In genomic region chr3:64467255-64467944, GRCh38 we compare ENCODE assay signal across 20 cellular contexts.
"Had no signal": no experiment of that assay in that cellular context is flagged by ENCODE, and none has a peak within 500 bp of the region (broad histone marks: within the 10 kb centered on the region; RNA-seq: fewer than 3 reads in every experiment).

No MANE protein-coding gene starts in this region.

- H3K36me3 ChIP-seq: colonic mucosa, tibial nerve had no signal

- H3K4me3 ChIP-seq: body of pancreas, colonic mucosa, tibial nerve had no signal

- DNase-seq: activated CD4-positive, alpha-beta memory T cell treated with anti-CD3 and anti-CD28 coated beads, Interleukin-2, amount 10 ng/mL, durations not matched to agents 7 days and 5 days; activated CD4-positive, alpha-beta T cell treated with anti-CD3 and anti-CD28 coated beads for 4 hours; activated CD8-positive, alpha-beta memory T cell treated with anti-CD3 and anti-CD28 coated beads, Interleukin-2, amount 50 U/mL, for 48 hours; activated gamma-delta T cell; activated T-cell treated with anti-CD3 and anti-CD28 coated beads, Interleukin-2, amount 50 U/mL, for 72 hours; amygdala; body of pancreas; central memory CD4-positive, alpha-beta T cell; colonic mucosa; foreskin fibroblast; immature natural killer cell; naive B cell; posterior cingulate gyrus; retina; stimulated activated CD4-positive, alpha-beta T cell treated with anti-CD3 and anti-CD28 coated beads, Interleukin-2, amount 100 ng/mL, for 48 hours; stimulated activated naive CD4-positive, alpha-beta T cell; T-helper 2 cell had no signal

- H3K27me3 ChIP-seq: body of pancreas, colonic mucosa, tibial nerve had no signal

- H3K4me3 Mint-ChIP-seq: activated CD4-positive, alpha-beta memory T cell treated with anti-CD3 and anti-CD28 coated beads, Interleukin-2, amount 10 ng/mL, durations not matched to agents 7 days and 5 days; activated T-cell treated with anti-CD3 and anti-CD28 coated beads, Interleukin-2, amount 50 U/mL, for 72 hours; immature natural killer cell; naive B cell; WTC11 had no signal

- H3K9me3 ChIP-seq: body of pancreas, colonic mucosa, tibial nerve had no signal

- H3K27ac ChIP-seq: body of pancreas, colonic mucosa, tibial nerve had no signal

- ATAC-seq: activated naive CD4-positive, alpha-beta T cell treated with anti-CD3 and anti-CD28 coated beads, Interleukin-2, amount 50 U/mL, for 72 hours; activated T-cell treated with anti-CD3 and anti-CD28 coated beads, Interleukin-2, amount 50 U/mL, for 72 hours; body of pancreas; WTC11 had no signal

- H3K36me3 Mint-ChIP-seq: immature natural killer cell, naive B cell, WTC11 had no signal

- H3K27ac Mint-ChIP-seq: activated CD4-positive, alpha-beta memory T cell treated with anti-CD3 and anti-CD28 coated beads, Interleukin-2, amount 10 ng/mL, durations not matched to agents 7 days and 5 days; activated T-cell treated with anti-CD3 and anti-CD28 coated beads, Interleukin-2, amount 50 U/mL, for 72 hours; immature natural killer cell; naive B cell; WTC11 had no signal

- H3K9me3 Mint-ChIP-seq: activated CD4-positive, alpha-beta memory T cell treated with anti-CD3 and anti-CD28 coated beads, Interleukin-2, amount 10 ng/mL, durations not matched to agents 7 days and 5 days; activated naive CD4-positive, alpha-beta T cell treated with anti-CD3 and anti-CD28 coated beads, Interleukin-2, amount 50 U/mL, for 72 hours; naive B cell; WTC11 had no signal

- H3K4me1 ChIP-seq: body of pancreas, colonic mucosa, tibial nerve had no signal
